Comparison of ENCODE assay signal across 1 cellular context in genomic region chr1:16677552-16678423, GRCh38.
TF ChIP-seq lines count a peak whose summit lies in the region.

No MANE protein-coding gene starts in this region.

TF ChIP-seq in HepG2, 621 proteins besides CTCF, POLR2A, EP300 and RAD21 (continued from another document and continues in another):
- TF ChIP-seq, protein P1, sequence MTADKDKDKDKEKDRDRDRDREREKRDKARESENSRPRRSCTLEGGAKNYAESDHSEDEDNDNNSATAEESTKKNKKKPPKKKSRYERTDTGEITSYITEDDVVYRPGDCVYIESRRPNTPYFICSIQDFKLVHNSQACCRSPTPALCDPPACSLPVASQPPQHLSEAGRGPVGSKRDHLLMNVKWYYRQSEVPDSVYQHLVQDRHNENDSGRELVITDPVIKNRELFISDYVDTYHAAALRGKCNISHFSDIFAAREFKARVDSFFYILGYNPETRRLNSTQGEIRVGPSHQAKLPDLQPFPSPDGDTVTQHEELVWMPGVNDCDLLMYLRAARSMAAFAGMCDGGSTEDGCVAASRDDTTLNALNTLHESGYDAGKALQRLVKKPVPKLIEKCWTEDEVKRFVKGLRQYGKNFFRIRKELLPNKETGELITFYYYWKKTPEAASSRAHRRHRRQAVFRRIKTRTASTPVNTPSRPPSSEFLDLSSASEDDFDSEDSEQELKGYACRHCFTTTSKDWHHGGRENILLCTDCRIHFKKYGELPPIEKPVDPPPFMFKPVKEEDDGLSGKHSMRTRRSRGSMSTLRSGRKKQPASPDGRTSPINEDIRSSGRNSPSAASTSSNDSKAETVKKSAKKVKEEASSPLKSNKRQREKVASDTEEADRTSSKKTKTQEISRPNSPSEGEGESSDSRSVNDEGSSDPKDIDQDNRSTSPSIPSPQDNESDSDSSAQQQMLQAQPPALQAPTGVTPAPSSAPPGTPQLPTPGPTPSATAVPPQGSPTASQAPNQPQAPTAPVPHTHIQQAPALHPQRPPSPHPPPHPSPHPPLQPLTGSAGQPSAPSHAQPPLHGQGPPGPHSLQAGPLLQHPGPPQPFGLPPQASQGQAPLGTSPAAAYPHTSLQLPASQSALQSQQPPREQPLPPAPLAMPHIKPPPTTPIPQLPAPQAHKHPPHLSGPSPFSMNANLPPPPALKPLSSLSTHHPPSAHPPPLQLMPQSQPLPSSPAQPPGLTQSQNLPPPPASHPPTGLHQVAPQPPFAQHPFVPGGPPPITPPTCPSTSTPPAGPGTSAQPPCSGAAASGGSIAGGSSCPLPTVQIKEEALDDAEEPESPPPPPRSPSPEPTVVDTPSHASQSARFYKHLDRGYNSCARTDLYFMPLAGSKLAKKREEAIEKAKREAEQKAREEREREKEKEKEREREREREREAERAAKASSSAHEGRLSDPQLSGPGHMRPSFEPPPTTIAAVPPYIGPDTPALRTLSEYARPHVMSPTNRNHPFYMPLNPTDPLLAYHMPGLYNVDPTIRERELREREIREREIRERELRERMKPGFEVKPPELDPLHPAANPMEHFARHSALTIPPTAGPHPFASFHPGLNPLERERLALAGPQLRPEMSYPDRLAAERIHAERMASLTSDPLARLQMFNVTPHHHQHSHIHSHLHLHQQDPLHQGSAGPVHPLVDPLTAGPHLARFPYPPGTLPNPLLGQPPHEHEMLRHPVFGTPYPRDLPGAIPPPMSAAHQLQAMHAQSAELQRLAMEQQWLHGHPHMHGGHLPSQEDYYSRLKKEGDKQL (CRISPR knock-in tag; IDR thresholded peaks at IDR 0.05; ENCODE audit: low read depth): 0 out of 2 replicates have a peak, but pooled peaks have one; percentile 17
- TF ChIP-seq HINFP (CRISPR knock-in tag; IDR thresholded peaks at IDR 0.05; ENCODE audit: low read depth) (0 out of 2 replicates have a peak, but pooled peaks have one; percentile 38), ZMYM3 (CRISPR knock-in tag; IDR thresholded peaks at IDR 0.05) (peak; percentile 9; the same call in 1 of the 2 replicates), REL (CRISPR knock-in tag; conservative IDR thresholded peaks at IDR 0.05) (no peak), ATF1 (CRISPR knock-in tag; IDR thresholded peaks at IDR 0.05) (peak; percentile 39; the same call in 1 of the 2 replicates), ZNF562 (CRISPR knock-in tag; IDR thresholded peaks at IDR 0.05; ENCODE audit: borderline replicate concordance) (no peak), ZBTB38 (CRISPR knock-in tag; IDR thresholded peaks at IDR 0.05) (peak; percentile 82), ZNF280D (CRISPR knock-in tag; IDR thresholded peaks at IDR 0.05) (no peak), KIAA2018 (CRISPR knock-in tag; IDR thresholded peaks at IDR 0.05; ENCODE audit: borderline replicate concordance) (no peak), RNF219 (CRISPR knock-in tag; IDR thresholded peaks at IDR 0.05) (no peak), GTF3A (CRISPR knock-in tag; conservative IDR thresholded peaks at IDR 0.05) (no peak), ERF (CRISPR knock-in tag; IDR thresholded peaks at IDR 0.05) (peak; percentile 81), ZNF12 (CRISPR knock-in tag; IDR thresholded peaks at IDR 0.05) (peak; percentile 51; the same call in 1 of the 2 replicates), ARID3A (IDR thresholded peaks at IDR 0.05; ENCODE audit: low read depth, low read length) (0 out of 2 replicates have a peak, but pooled peaks have one; percentile 15), ETV6 (CRISPR knock-in tag; conservative IDR thresholded peaks at IDR 0.05) (no peak), ELF1 (CRISPR knock-in tag; IDR thresholded peaks at IDR 0.05) (no peak)
- TF ChIP-seq, protein P2, sequence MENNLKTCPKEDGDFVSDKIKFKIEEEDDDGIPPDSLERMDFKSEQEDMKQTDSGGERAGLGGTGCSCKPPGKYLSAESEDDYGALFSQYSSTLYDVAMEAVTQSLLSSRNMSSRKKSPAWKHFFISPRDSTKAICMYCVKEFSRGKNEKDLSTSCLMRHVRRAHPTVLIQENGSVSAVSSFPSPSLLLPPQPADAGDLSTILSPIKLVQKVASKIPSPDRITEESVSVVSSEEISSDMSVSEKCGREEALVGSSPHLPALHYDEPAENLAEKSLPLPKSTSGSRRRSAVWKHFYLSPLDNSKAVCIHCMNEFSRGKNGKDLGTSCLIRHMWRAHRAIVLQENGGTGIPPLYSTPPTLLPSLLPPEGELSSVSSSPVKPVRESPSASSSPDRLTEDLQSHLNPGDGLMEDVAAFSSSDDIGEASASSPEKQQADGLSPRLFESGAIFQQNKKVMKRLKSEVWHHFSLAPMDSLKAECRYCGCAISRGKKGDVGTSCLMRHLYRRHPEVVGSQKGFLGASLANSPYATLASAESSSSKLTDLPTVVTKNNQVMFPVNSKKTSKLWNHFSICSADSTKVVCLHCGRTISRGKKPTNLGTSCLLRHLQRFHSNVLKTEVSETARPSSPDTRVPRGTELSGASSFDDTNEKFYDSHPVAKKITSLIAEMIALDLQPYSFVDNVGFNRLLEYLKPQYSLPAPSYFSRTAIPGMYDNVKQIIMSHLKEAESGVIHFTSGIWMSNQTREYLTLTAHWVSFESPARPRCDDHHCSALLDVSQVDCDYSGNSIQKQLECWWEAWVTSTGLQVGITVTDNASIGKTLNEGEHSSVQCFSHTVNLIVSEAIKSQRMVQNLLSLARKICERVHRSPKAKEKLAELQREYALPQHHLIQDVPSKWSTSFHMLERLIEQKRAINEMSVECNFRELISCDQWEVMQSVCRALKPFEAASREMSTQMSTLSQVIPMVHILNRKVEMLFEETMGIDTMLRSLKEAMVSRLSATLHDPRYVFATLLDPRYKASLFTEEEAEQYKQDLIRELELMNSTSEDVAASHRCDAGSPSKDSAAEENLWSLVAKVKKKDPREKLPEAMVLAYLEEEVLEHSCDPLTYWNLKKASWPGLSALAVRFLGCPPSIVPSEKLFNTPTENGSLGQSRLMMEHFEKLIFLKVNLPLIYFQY (CRISPR knock-in tag; IDR thresholded peaks at IDR 0.05; ENCODE audit: borderline replicate concordance): peak; percentile 72; the same call in 1 of the 2 replicates
- TF ChIP-seq, protein P3, sequence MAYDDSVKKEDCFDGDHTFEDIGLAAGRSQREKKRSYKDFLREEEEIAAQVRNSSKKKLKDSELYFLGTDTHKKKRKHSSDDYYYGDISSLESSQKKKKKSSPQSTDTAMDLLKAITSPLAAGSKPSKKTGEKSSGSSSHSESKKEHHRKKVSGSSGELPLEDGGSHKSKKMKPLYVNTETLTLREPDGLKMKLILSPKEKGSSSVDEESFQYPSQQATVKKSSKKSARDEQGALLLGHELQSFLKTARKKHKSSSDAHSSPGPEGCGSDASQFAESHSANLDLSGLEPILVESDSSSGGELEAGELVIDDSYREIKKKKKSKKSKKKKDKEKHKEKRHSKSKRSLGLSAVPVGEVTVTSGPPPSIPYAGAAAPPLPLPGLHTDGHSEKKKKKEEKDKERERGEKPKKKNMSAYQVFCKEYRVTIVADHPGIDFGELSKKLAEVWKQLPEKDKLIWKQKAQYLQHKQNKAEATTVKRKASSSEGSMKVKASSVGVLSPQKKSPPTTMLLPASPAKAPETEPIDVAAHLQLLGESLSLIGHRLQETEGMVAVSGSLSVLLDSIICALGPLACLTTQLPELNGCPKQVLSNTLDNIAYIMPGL (CRISPR knock-in tag; IDR thresholded peaks at IDR 0.05; ENCODE audit: borderline replicate concordance in 1 of 2, low read depth in 1 of 2): peak; percentile 85 to 94
